Comparison of ENCODE assay signal across 1 cellular context in the genomic region with DNA sequence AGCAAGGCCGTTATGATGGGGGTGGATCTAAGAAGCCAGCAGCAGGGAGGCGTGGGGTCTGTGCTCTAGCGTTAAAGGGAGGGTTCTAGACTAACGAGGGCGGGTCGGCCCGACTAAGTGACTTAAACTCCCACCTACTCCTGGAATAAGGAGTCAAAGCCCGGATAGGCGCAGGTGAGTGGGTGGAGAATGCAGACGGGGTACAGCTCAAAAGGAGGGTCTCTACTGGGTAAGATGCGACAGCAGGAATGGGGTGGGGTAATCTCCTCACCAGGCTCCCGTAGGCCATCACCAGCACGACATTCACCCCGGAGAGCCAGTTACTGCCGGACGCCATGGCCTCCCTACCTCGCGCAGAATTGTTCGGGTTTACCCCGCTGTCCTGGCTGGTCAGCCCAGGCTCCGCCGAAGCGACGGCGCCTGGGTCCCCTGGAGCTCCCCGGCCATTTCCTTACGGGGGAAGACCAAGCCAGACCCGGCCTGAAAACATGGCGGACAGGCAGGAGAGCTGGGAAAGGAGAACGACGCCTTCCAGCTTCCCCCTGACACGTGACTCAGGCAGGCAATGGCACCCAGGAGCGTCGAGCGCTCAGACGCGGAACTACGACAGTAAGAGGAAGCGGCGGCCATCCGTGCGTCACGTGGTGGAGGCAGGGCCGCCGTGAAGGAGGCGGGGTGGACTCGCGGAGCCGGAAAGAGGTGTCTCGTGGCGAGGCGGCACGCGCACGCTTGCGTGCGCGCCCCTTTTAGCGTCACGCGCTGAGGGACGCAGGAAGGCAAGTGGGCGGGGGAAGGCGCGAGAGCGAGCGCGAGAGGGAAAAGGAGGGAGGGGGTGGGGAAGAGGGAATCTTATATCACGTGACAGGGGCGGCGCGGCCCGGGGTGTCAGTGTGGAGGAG.
TF ChIP-seq lines count a peak whose summit lies in the region.

A gene with protein sequence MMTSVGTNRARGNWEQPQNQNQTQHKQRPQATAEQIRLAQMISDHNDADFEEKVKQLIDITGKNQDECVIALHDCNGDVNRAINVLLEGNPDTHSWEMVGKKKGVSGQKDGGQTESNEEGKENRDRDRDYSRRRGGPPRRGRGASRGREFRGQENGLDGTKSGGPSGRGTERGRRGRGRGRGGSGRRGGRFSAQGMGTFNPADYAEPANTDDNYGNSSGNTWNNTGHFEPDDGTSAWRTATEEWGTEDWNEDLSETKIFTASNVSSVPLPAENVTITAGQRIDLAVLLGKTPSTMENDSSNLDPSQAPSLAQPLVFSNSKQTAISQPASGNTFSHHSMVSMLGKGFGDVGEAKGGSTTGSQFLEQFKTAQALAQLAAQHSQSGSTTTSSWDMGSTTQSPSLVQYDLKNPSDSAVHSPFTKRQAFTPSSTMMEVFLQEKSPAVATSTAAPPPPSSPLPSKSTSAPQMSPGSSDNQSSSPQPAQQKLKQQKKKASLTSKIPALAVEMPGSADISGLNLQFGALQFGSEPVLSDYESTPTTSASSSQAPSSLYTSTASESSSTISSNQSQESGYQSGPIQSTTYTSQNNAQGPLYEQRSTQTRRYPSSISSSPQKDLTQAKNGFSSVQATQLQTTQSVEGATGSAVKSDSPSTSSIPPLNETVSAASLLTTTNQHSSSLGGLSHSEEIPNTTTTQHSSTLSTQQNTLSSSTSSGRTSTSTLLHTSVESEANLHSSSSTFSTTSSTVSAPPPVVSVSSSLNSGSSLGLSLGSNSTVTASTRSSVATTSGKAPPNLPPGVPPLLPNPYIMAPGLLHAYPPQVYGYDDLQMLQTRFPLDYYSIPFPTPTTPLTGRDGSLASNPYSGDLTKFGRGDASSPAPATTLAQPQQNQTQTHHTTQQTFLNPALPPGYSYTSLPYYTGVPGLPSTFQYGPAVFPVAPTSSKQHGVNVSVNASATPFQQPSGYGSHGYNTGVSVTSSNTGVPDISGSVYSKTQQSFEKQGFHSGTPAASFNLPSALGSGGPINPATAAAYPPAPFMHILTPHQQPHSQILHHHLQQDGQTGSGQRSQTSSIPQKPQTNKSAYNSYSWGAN (plus strand): TSS at position 885 of the 899 bp plus-strand sequence. CDS start 4,169 bp downstream, outside the sequence.

TF ChIP-seq in HepG2, 621 proteins besides CTCF, POLR2A, EP300 and RAD21 (continued from another document and continues in another):
- TF ChIP-seq, protein P1, sequence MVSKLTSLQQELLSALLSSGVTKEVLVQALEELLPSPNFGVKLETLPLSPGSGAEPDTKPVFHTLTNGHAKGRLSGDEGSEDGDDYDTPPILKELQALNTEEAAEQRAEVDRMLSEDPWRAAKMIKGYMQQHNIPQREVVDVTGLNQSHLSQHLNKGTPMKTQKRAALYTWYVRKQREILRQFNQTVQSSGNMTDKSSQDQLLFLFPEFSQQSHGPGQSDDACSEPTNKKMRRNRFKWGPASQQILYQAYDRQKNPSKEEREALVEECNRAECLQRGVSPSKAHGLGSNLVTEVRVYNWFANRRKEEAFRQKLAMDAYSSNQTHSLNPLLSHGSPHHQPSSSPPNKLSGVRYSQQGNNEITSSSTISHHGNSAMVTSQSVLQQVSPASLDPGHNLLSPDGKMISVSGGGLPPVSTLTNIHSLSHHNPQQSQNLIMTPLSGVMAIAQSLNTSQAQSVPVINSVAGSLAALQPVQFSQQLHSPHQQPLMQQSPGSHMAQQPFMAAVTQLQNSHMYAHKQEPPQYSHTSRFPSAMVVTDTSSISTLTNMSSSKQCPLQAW (CRISPR knock-in tag; IDR thresholded peaks at IDR 0.05) = peak; percentile 92
- TF ChIP-seq PHF5A (CRISPR knock-in tag; IDR thresholded peaks at IDR 0.05; ENCODE audit: low read depth, unreplicated experiment) = peak; percentile 37
- peak; percentile 34; the same call in 1 of the 2 replicates for TF ChIP-seq ZNF678 (CRISPR knock-in tag; IDR thresholded peaks at IDR 0.05)
- TF ChIP-seq KLF12 (CRISPR knock-in tag; IDR thresholded peaks at IDR 0.05; ENCODE audit: borderline replicate concordance) = peak; percentile 62
- TF ChIP-seq ZNF256 (CRISPR knock-in tag; conservative IDR thresholded peaks at IDR 0.05) = peak; percentile 92
- TF ChIP-seq ZC3H13 (CRISPR knock-in tag; IDR thresholded peaks at IDR 0.05) = peak; percentile 84; the same call in 1 of the 2 replicates
- TF ChIP-seq EHMT2 (IDR thresholded peaks at IDR 0.05; ENCODE audit: borderline replicate concordance, low read depth, low read length) = no peak
- no peak for TF ChIP-seq PAX8 (CRISPR knock-in tag; IDR thresholded peaks at IDR 0.05; ENCODE audit: borderline replicate concordance)
- TF ChIP-seq SMC3 (IDR thresholded peaks at IDR 0.05; ENCODE audit: low read length) = no peak
- TF ChIP-seq, protein P2, sequence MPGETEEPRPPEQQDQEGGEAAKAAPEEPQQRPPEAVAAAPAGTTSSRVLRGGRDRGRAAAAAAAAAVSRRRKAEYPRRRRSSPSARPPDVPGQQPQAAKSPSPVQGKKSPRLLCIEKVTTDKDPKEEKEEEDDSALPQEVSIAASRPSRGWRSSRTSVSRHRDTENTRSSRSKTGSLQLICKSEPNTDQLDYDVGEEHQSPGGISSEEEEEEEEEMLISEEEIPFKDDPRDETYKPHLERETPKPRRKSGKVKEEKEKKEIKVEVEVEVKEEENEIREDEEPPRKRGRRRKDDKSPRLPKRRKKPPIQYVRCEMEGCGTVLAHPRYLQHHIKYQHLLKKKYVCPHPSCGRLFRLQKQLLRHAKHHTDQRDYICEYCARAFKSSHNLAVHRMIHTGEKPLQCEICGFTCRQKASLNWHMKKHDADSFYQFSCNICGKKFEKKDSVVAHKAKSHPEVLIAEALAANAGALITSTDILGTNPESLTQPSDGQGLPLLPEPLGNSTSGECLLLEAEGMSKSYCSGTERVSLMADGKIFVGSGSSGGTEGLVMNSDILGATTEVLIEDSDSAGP (CRISPR knock-in tag; IDR thresholded peaks at IDR 0.05; ENCODE audit: borderline replicate concordance) = peak; percentile 92
- no peak for TF ChIP-seq FOXM1 (CRISPR knock-in tag; IDR thresholded peaks at IDR 0.05)
- TF ChIP-seq MEIS2 (CRISPR knock-in tag; IDR thresholded peaks at IDR 0.05) = peak; percentile 84; the same call in 1 of the 2 replicates
- peak; percentile 77 for TF ChIP-seq ZNF501 (CRISPR knock-in tag; IDR thresholded peaks at IDR 0.05)
- TF ChIP-seq HOXA5 (CRISPR knock-in tag; IDR thresholded peaks at IDR 0.05) = 0 out of 2 replicates have a peak, but pooled peaks have one; percentile 82
- peak; percentile 69; the same call in 1 of the 2 replicates for TF ChIP-seq SOX5 (CRISPR knock-in tag; IDR thresholded peaks at IDR 0.05; ENCODE audit: borderline replicate concordance)
- peak; percentile 91 for TF ChIP-seq DR1 (CRISPR knock-in tag; IDR thresholded peaks at IDR 0.05)
- no peak for TF ChIP-seq U2AF1 (optimal IDR thresholded peaks at IDR 0.05; ENCODE audit: low read depth, low read length)
- TF ChIP-seq, protein P3, sequence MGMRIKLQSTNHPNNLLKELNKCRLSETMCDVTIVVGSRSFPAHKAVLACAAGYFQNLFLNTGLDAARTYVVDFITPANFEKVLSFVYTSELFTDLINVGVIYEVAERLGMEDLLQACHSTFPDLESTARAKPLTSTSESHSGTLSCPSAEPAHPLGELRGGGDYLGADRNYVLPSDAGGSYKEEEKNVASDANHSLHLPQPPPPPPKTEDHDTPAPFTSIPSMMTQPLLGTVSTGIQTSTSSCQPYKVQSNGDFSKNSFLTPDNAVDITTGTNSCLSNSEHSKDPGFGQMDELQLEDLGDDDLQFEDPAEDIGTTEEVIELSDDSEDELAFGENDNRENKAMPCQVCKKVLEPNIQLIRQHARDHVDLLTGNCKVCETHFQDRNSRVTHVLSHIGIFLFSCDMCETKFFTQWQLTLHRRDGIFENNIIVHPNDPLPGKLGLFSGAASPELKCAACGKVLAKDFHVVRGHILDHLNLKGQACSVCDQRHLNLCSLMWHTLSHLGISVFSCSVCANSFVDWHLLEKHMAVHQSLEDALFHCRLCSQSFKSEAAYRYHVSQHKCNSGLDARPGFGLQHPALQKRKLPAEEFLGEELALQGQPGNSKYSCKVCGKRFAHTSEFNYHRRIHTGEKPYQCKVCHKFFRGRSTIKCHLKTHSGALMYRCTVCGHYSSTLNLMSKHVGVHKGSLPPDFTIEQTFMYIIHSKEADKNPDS (CRISPR knock-in tag; IDR thresholded peaks at IDR 0.05) = peak; percentile 56; the same call in 1 of the 2 replicates
- TF ChIP-seq ZNF720 (CRISPR knock-in tag; IDR thresholded peaks at IDR 0.05) = no peak
- peak; percentile 96 for TF ChIP-seq ZNF614 (CRISPR knock-in tag; IDR thresholded peaks at IDR 0.05; ENCODE audit: borderline replicate concordance)
- no peak for TF ChIP-seq ZNF850 (CRISPR knock-in tag; conservative IDR thresholded peaks at IDR 0.05)
- TF ChIP-seq, protein P4, sequence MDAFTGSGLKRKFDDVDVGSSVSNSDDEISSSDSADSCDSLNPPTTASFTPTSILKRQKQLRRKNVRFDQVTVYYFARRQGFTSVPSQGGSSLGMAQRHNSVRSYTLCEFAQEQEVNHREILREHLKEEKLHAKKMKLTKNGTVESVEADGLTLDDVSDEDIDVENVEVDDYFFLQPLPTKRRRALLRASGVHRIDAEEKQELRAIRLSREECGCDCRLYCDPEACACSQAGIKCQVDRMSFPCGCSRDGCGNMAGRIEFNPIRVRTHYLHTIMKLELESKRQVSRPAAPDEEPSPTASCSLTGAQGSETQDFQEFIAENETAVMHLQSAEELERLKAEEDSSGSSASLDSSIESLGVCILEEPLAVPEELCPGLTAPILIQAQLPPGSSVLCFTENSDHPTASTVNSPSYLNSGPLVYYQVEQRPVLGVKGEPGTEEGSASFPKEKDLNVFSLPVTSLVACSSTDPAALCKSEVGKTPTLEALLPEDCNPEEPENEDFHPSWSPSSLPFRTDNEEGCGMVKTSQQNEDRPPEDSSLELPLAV (CRISPR knock-in tag; conservative IDR thresholded peaks at IDR 0.05; ENCODE audit: low read depth) = no peak
- no peak for TF ChIP-seq ZFP62 (CRISPR knock-in tag; IDR thresholded peaks at IDR 0.05)
- TF ChIP-seq, protein P5, sequence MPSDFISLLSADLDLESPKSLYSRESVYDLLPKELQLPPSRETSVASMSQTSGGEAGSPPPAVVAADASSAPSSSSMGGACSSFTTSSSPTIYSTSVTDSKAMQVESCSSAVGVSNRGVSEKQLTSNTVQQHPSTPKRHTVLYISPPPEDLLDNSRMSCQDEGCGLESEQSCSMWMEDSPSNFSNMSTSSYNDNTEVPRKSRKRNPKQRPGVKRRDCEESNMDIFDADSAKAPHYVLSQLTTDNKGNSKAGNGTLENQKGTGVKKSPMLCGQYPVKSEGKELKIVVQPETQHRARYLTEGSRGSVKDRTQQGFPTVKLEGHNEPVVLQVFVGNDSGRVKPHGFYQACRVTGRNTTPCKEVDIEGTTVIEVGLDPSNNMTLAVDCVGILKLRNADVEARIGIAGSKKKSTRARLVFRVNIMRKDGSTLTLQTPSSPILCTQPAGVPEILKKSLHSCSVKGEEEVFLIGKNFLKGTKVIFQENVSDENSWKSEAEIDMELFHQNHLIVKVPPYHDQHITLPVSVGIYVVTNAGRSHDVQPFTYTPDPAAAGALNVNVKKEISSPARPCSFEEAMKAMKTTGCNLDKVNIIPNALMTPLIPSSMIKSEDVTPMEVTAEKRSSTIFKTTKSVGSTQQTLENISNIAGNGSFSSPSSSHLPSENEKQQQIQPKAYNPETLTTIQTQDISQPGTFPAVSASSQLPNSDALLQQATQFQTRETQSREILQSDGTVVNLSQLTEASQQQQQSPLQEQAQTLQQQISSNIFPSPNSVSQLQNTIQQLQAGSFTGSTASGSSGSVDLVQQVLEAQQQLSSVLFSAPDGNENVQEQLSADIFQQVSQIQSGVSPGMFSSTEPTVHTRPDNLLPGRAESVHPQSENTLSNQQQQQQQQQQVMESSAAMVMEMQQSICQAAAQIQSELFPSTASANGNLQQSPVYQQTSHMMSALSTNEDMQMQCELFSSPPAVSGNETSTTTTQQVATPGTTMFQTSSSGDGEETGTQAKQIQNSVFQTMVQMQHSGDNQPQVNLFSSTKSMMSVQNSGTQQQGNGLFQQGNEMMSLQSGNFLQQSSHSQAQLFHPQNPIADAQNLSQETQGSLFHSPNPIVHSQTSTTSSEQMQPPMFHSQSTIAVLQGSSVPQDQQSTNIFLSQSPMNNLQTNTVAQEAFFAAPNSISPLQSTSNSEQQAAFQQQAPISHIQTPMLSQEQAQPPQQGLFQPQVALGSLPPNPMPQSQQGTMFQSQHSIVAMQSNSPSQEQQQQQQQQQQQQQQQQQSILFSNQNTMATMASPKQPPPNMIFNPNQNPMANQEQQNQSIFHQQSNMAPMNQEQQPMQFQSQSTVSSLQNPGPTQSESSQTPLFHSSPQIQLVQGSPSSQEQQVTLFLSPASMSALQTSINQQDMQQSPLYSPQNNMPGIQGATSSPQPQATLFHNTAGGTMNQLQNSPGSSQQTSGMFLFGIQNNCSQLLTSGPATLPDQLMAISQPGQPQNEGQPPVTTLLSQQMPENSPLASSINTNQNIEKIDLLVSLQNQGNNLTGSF (CRISPR knock-in tag; IDR thresholded peaks at IDR 0.05) = peak; percentile 94; the same call in 1 of the 2 replicates
- TF ChIP-seq CENPT (CRISPR knock-in tag; IDR thresholded peaks at IDR 0.05; ENCODE audit: low read depth) = no peak
- TF ChIP-seq KLF6 (CRISPR knock-in tag; IDR thresholded peaks at IDR 0.05) = peak; percentile 95
- TF ChIP-seq ZNF766 (CRISPR knock-in tag; IDR thresholded peaks at IDR 0.05; ENCODE audit: borderline replicate concordance) = peak; percentile 86; the same call in 1 of the 2 replicates
- no peak for TF ChIP-seq ZNF432 (CRISPR knock-in tag; IDR thresholded peaks at IDR 0.05; ENCODE audit: borderline replicate concordance)
- peak; percentile 52; the same call in 1 of the 2 replicates for TF ChIP-seq ZMYM2 (CRISPR knock-in tag; IDR thresholded peaks at IDR 0.05)
- TF ChIP-seq, protein P6, sequence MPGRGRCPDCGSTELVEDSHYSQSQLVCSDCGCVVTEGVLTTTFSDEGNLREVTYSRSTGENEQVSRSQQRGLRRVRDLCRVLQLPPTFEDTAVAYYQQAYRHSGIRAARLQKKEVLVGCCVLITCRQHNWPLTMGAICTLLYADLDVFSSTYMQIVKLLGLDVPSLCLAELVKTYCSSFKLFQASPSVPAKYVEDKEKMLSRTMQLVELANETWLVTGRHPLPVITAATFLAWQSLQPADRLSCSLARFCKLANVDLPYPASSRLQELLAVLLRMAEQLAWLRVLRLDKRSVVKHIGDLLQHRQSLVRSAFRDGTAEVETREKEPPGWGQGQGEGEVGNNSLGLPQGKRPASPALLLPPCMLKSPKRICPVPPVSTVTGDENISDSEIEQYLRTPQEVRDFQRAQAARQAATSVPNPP (CRISPR knock-in tag; IDR thresholded peaks at IDR 0.05) = 0 out of 2 replicates have a peak, but pooled peaks have one; percentile 61
- TF ChIP-seq, protein P7, sequence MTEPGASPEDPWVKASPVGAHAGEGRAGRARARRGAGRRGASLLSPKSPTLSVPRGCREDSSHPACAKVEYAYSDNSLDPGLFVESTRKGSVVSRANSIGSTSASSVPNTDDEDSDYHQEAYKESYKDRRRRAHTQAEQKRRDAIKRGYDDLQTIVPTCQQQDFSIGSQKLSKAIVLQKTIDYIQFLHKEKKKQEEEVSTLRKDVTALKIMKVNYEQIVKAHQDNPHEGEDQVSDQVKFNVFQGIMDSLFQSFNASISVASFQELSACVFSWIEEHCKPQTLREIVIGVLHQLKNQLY (CRISPR knock-in tag; IDR thresholded peaks at IDR 0.05) = peak; percentile 97
- 0 out of 2 replicates have a peak, but pooled peaks have one; percentile 53 for TF ChIP-seq HOXD1 (CRISPR knock-in tag; IDR thresholded peaks at IDR 0.05)
- peak; percentile 60; the same call in 1 of the 2 replicates for TF ChIP-seq ETV6 (CRISPR knock-in tag; conservative IDR thresholded peaks at IDR 0.05)
- TF ChIP-seq TCF12 (IDR thresholded peaks at IDR 0.05) = no peak
- peak; percentile 71; the same call in 1 of the 2 replicates for TF ChIP-seq TCF12 (CRISPR knock-in tag; IDR thresholded peaks at IDR 0.05)
- TF ChIP-seq MAF1 (CRISPR knock-in tag; IDR thresholded peaks at IDR 0.05; ENCODE audit: borderline replicate concordance) = 0 out of 2 replicates have a peak, but pooled peaks have one; percentile 39
